Comparison of ENCODE assay signal across 1 cellular context in genomic region chr2:102753563-102754159, GRCh38.
TF ChIP-seq lines count a peak whose summit lies in the region.

No MANE protein-coding gene starts in this region.

TF ChIP-seq in K562, 482 proteins besides CTCF, POLR2A, EP300 and RAD21 (continued from another document):
- TF ChIP-seq ZNF121 (CRISPR knock-in tag; conservative IDR thresholded peaks at IDR 0.05): 0 out of 2 replicates have a peak, but pooled peaks have one; percentile 12
- TF ChIP-seq MCM2 (IDR thresholded peaks at IDR 0.05; ENCODE audit: low read depth): no peak
TF ChIP-seq in K562: peak in this region for 6.
